In the genomic region with DNA sequence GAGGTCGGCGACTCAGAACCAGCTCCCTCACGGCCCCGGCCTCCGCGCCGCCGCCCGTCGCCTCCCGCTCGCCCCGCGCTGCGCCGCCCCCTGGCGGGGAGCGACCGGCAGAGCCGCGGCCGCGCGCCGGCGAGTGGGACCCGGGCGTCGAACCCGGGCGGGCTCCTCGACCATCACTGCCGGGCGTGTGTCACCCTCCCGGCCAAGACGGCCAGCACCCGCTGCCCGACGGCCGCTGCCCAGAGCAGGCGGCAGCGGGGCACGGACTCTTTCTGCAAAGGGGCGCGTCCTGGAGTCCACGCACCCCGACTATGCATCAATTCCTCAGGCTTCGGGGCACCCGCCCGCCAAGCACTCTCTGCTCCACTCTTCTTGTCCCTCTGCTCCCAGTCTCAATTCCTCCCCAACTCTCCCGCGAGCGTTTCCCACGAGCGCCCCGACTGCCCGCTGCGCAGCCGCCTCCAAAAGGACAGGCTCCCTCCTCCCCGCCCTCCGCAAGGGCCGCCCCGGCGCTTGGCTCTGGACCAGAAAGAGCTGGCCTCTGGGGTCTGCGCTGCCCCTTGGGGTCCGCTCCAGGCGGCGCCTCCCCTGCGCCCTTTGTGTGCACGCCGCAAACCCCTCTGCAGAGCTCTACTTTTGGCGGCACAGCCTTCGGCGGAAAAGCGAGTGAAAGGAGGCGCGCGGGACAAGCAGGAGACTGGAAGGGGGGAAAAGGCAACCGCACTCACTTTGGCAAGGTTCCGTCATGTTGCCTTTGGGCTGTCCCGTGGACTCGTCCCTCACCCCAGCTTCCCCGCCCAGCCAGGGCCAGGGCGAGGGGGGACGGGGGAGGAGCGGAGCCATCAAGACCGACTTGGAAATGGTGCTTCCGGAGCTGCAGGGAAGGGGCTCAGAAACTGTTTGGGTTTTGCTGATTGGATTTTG, we compare ENCODE assay signal across 1 cellular context.
A peak's percentile ranks its signal among the peaks of the same experiment; 100 is the strongest.
TF ChIP-seq lines count a peak whose summit lies in the region.

No MANE protein-coding gene starts in this region.

TF ChIP-seq in HEK293, 187 proteins besides CTCF, POLR2A, EP300 and RAD21 (continued from another document):
- TF ChIP-seq, protein P1, sequence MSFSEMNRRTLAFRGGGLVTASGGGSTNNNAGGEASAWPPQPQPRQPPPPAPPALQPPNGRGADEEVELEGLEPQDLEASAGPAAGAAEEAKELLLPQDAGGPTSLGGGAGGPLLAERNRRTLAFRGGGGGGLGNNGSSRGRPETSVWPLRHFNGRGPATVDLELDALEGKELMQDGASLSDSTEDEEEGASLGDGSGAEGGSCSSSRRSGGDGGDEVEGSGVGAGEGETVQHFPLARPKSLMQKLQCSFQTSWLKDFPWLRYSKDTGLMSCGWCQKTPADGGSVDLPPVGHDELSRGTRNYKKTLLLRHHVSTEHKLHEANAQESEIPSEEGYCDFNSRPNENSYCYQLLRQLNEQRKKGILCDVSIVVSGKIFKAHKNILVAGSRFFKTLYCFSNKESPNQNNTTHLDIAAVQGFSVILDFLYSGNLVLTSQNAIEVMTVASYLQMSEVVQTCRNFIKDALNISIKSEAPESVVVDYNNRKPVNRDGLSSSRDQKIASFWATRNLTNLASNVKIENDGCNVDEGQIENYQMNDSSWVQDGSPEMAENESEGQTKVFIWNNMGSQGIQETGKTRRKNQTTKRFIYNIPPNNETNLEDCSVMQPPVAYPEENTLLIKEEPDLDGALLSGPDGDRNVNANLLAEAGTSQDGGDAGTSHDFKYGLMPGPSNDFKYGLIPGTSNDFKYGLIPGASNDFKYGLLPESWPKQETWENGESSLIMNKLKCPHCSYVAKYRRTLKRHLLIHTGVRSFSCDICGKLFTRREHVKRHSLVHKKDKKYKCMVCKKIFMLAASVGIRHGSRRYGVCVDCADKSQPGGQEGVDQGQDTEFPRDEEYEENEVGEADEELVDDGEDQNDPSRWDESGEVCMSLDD (tag by site-specific recombination; IDR thresholded peaks at IDR 0.05) = peak; percentile 79
- 0 out of 2 replicates have a peak, but pooled peaks have one; percentile 5 for TF ChIP-seq ZBTB17 (tag by site-specific recombination; IDR thresholded peaks at IDR 0.05)
- peak; percentile 45; the same call in 1 of the 2 replicates for TF ChIP-seq ZNF76 (tag by site-specific recombination; IDR thresholded peaks at IDR 0.05; ENCODE audit: borderline replicate concordance, low read depth)
- 0 out of 2 replicates have a peak, but pooled peaks have one; percentile 67 for TF ChIP-seq ZNF777 (tag by site-specific recombination; IDR thresholded peaks at IDR 0.05; ENCODE audit: borderline replicate concordance)
- 0 out of 2 replicates have a peak, but pooled peaks have one; percentile 19 for TF ChIP-seq ZFP37 (tag by site-specific recombination; IDR thresholded peaks at IDR 0.05)
- peak; percentile 99 for TF ChIP-seq ZNF341 (tag by site-specific recombination; IDR thresholded peaks at IDR 0.05; ENCODE audit: low read depth)
- TF ChIP-seq ZXDB (tag by site-specific recombination; IDR thresholded peaks at IDR 0.05) = peak; percentile 49
- TF ChIP-seq ZNF23 (tag by site-specific recombination; IDR thresholded peaks at IDR 0.05; ENCODE audit: borderline replicate concordance) = no peak
- TF ChIP-seq GLIS1 (tag by site-specific recombination; IDR thresholded peaks at IDR 0.05) = peak; percentile 55; the same call in 1 of the 2 replicates
- TF ChIP-seq, protein P2, sequence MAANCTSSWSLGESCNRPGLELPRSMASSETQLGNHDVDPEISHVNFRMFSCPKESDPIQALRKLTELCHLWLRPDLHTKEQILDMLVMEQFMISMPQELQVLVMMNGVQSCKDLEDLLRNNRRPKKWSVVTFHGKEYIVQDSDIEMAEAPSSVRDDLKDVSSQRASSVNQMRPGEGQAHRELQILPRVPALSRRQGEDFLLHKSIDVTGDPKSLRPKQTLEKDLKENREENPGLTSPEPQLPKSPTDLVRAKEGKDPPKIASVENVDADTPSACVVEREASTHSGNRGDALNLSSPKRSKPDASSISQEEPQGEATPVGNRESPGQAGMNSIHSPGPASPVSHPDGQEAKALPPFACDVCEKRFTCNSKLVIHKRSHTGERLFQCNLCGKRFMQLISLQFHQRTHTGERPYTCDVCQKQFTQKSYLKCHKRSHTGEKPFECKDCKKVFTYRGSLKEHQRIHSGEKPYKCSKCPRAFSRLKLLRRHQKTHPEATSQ (tag by site-specific recombination; IDR thresholded peaks at IDR 0.05) = 0 out of 2 replicates have a peak, but pooled peaks have one; percentile 26
- TF ChIP-seq, protein P3, sequence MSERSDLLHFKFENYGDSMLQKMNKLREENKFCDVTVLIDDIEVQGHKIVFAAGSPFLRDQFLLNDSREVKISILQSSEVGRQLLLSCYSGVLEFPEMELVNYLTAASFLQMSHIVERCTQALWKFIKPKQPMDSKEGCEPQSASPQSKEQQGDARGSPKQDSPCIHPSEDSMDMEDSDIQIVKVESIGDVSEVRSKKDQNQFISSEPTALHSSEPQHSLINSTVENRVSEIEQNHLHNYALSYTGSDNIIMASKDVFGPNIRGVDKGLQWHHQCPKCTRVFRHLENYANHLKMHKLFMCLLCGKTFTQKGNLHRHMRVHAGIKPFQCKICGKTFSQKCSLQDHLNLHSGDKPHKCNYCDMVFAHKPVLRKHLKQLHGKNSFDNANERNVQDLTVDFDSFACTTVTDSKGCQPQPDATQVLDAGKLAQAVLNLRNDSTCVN (tag by site-specific recombination; optimal IDR thresholded peaks at IDR 0.05) = peak; percentile 86
- peak; percentile 64 for TF ChIP-seq SP2 (tag by site-specific recombination; IDR thresholded peaks at IDR 0.05)
- 0 out of 2 replicates have a peak, but pooled peaks have one; percentile 35 for TF ChIP-seq ZNF660 (tag by site-specific recombination; IDR thresholded peaks at IDR 0.05)
- no peak for TF ChIP-seq ZFP69B (tag by site-specific recombination; IDR thresholded peaks at IDR 0.05)
- TF ChIP-seq ZNF335 (tag by site-specific recombination; conservative IDR thresholded peaks at IDR 0.05) = peak; percentile 77
- TF ChIP-seq ZBTB20 (tag by site-specific recombination; IDR thresholded peaks at IDR 0.05) = peak; percentile 38; the same call in 1 of the 2 replicates
- 0 out of 2 replicates have a peak, but pooled peaks have one; percentile 35 for TF ChIP-seq PRDM1 (tag by site-specific recombination; IDR thresholded peaks at IDR 0.05)
- TF ChIP-seq ZNF366 (tag by site-specific recombination; conservative IDR thresholded peaks at IDR 0.05) = peak; percentile 41; the same call in 1 of the 2 replicates
- TF ChIP-seq BCL11B (tag by site-specific recombination; IDR thresholded peaks at IDR 0.05; ENCODE audit: low read depth) = no peak
- TF ChIP-seq ZNF138 (tag by site-specific recombination; IDR thresholded peaks at IDR 0.05; ENCODE audit: borderline replicate concordance) = no peak
- TF ChIP-seq ZIC2 (tag by site-specific recombination; IDR thresholded peaks at IDR 0.05) = peak; percentile 63; the same call in 1 of the 2 replicates
- no peak for TF ChIP-seq ZSCAN16 (tag by site-specific recombination; IDR thresholded peaks at IDR 0.05)
TF ChIP-seq in HEK293: peak in this region for 25.
